20 cellular contexts compared by ENCODE assay signal in genomic region chr17:62139141-62139540, GRCh38.
"Had no signal": no experiment of that assay in that cellular context is flagged by ENCODE, and none has a peak within 500 bp of the region (broad histone marks: within the 10 kb centered on the region; RNA-seq: fewer than 3 reads in every experiment).

No MANE protein-coding gene starts in this region.

- H3K9me3 ChIP-seq: esophagus muscularis mucosa, heart left ventricle, neutrophil, spleen, thyroid gland, upper lobe of left lung had no signal

- H3K36me3 Mint-ChIP-seq: natural killer cell treated with Interleukin-12 subunit alpha and Interleukin-12 subunit beta and Interleukin-15 and Interleukin-18, amount 100 ng/mL, for 72 hours had no signal

- DNase-seq: activated naive CD4-positive, alpha-beta T cell treated with anti-CD3 and anti-CD28 coated beads for 36 hours; activated T-cell treated with anti-CD3 and anti-CD28 coated beads for 4 hours; amniotic stem cell; hypothalamus; immature natural killer cell; kidney; left colon; T1000; thyroid gland; WERI-Rb-1 had no signal

- H3K9me3 Mint-ChIP-seq: activated CD4-positive, alpha-beta T cell treated with anti-CD3 and anti-CD28 coated beads, Interleukin-2, amount 10 ng/mL, durations not matched to agents 24 days and 14 days; activated naive CD4-positive, alpha-beta T cell treated with anti-CD3 and anti-CD28 coated beads for 36 hours; activated T-cell treated with anti-CD3 and anti-CD28 coated beads, Interleukin-2, amount 50 U/mL, for 72 hours; immature natural killer cell; natural killer cell treated with Interleukin-12 subunit alpha and Interleukin-12 subunit beta and Interleukin-15 and Interleukin-18, amount 100 ng/mL, for 72 hours; stimulated activated naive CD8-positive, alpha-beta T cell treated with anti-CD3 and anti-CD28 coated beads, Interleukin-15, Interleukin-2, amounts not matched to agents 100 ng/mL and 50 ng/mL, for 24 hours; T-helper 1 cell treated with Interleukin-12 subunit alpha and Interleukin-12 subunit beta and Interleukin-4 antibody, amounts not matched to agents 30 μg/mL and 1 μg/mL, for 36 hours had no signal

- H3K4me3 Mint-ChIP-seq: activated naive CD4-positive, alpha-beta T cell treated with anti-CD3 and anti-CD28 coated beads for 36 hours; immature natural killer cell; natural killer cell treated with Interleukin-12 subunit alpha and Interleukin-12 subunit beta and Interleukin-15 and Interleukin-18, amount 100 ng/mL, for 72 hours; stimulated activated naive CD8-positive, alpha-beta T cell treated with anti-CD3 and anti-CD28 coated beads, Interleukin-15, Interleukin-2, amounts not matched to agents 100 ng/mL and 50 ng/mL, for 24 hours; T-helper 1 cell treated with Interleukin-12 subunit alpha and Interleukin-12 subunit beta and Interleukin-4 antibody, amounts not matched to agents 30 μg/mL and 1 μg/mL, for 36 hours had no signal

- H3K4me1 Mint-ChIP-seq: activated CD4-positive, alpha-beta T cell treated with anti-CD3 and anti-CD28 coated beads, Interleukin-2, amount 10 ng/mL, durations not matched to agents 24 days and 14 days; immature natural killer cell had no signal

- H3K27ac Mint-ChIP-seq: activated CD4-positive, alpha-beta T cell treated with anti-CD3 and anti-CD28 coated beads, Interleukin-2, amount 10 ng/mL, durations not matched to agents 24 days and 14 days; activated naive CD4-positive, alpha-beta T cell treated with anti-CD3 and anti-CD28 coated beads for 36 hours; activated T-cell treated with anti-CD3 and anti-CD28 coated beads, Interleukin-2, amount 50 U/mL, for 72 hours; immature natural killer cell; natural killer cell treated with Interleukin-12 subunit alpha and Interleukin-12 subunit beta and Interleukin-15 and Interleukin-18, amount 100 ng/mL, for 72 hours; stimulated activated naive CD8-positive, alpha-beta T cell treated with anti-CD3 and anti-CD28 coated beads, Interleukin-15, Interleukin-2, amounts not matched to agents 100 ng/mL and 50 ng/mL, for 24 hours; T-helper 1 cell treated with Interleukin-12 subunit alpha and Interleukin-12 subunit beta and Interleukin-4 antibody, amounts not matched to agents 30 μg/mL and 1 μg/mL, for 36 hours had no signal
